Comparison of ENCODE assay signal across 8 cellular contexts in the genomic region with DNA sequence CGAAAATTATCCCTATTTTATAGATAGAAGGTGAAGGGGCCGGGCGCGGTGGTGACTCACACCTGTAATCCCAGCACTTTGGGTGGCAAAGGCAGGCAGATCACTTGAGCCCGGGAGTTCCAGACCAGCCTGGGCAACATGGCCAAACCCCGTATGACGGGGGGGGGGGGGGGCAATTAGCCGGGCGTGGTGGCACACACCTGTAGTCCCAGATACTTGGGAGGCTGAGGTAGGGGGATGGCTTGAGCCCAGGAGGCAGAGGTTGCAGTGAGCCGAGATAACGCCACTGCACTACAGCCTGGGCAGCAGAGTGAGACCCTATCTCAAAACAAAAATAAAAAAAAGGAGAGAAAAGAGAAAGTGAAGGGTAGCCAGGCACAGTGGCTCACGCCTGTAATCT. TPM values are rescaled to one million over a fixed set of nuclear protein-coding genes. Genes with fewer than 3 reads are reported as not detected.
DNase-seq lines count a peak whose midpoint lies in the region; ATAC-seq, FAIRE-seq and TF ChIP-seq lines count a peak whose summit lies in the region.

No MANE protein-coding gene starts in this region.

- no peaks in the 10 kb centered on the region for H3K27me3 ChIP-seq in thymus (ENCODE audit: control insufficient read depth, insufficient read depth)

- H3K9me3 ChIP-seq in kidney (ENCODE audit: control insufficient read depth in 1 of 2, low read length in 2 of 2) (no peaks in the 10 kb centered on the region), thymus (ENCODE audit: control insufficient read depth) (no peaks in the 10 kb centered on the region)

- 90% methylated on average over 12 of the region's 12 CpGs for WGBS in thymus

- no peaks in the 10 kb centered on the region for H3K27me3 Mint-ChIP-seq in activated naive CD4-positive, alpha-beta T cell treated with anti-CD3 and anti-CD28 coated beads, Interleukin-2, amount 50 U/mL, for 24 hours
- H3K27me3 Mint-ChIP-seq in activated naive CD8-positive, alpha-beta T cell treated with anti-CD3 and anti-CD28 coated beads for 36 hours = peaks cover 7% of the 10 kb centered on the region

- no peaks in the 10 kb centered on the region for H3K36me3 ChIP-seq in kidney (ENCODE audit: control insufficient read depth in 1 of 2, insufficient read depth in 2 of 2, low read length in 2 of 2)
- H3K36me3 ChIP-seq in thymus (ENCODE audit: control insufficient read depth, insufficient read depth) = no peaks in the 10 kb centered on the region

- H3K4me3 ChIP-seq in kidney (ENCODE audit: low read length in 2 of 2) (peak overlapping the region; percentile 83 to 95), thymus (ENCODE audit: low read length) (peak overlapping the region; percentile 76)

- no peak overlapping the region for H3K27ac Mint-ChIP-seq in activated naive CD4-positive, alpha-beta T cell treated with anti-CD3 and anti-CD28 coated beads, Interleukin-2, amount 50 U/mL, for 24 hours
- H3K27ac Mint-ChIP-seq in activated naive CD8-positive, alpha-beta T cell treated with anti-CD3 and anti-CD28 coated beads for 36 hours = peak overlapping the region; percentile 95

- TF ChIP-seq CTCF in kidney (IDR thresholded peaks at IDR 0.05; ENCODE audit: borderline replicate concordance, extremely low read depth, insufficient read depth) = no peak

- no peak for ATAC-seq in GM18511 (IDR thresholded peaks at IDR 0.05; ENCODE audit: unreplicated experiment)
- no peak for ATAC-seq in GM21723 (IDR thresholded peaks at IDR 0.05; ENCODE audit: unreplicated experiment)

- no peak for FAIRE-seq in kidney (lab: Jason Lieb, UNC)

- peaks cover 6% of the 10 kb centered on the region for H3K36me3 Mint-ChIP-seq in activated naive CD4-positive, alpha-beta T cell treated with anti-CD3 and anti-CD28 coated beads, Interleukin-2, amount 50 U/mL, for 24 hours
- peaks cover 21% of the 10 kb centered on the region for H3K36me3 Mint-ChIP-seq in activated naive CD8-positive, alpha-beta T cell treated with anti-CD3 and anti-CD28 coated beads for 36 hours

- H3K4me1 ChIP-seq in kidney (ENCODE audit: control insufficient read depth in 1 of 2, insufficient read depth in 1 of 2, low read depth in 1 of 2, low read length in 2 of 2) (peaks cover 3 to 4% of the 10 kb centered on the region in 2 donors), thymus (ENCODE audit: control insufficient read depth, insufficient read depth, low read length) (peaks cover 8% of the 10 kb centered on the region)

- peak overlapping the region; percentile 97 for H3K4me3 Mint-ChIP-seq in activated naive CD4-positive, alpha-beta T cell treated with anti-CD3 and anti-CD28 coated beads, Interleukin-2, amount 50 U/mL, for 24 hours
- H3K4me3 Mint-ChIP-seq in activated naive CD8-positive, alpha-beta T cell treated with anti-CD3 and anti-CD28 coated beads for 36 hours = peak overlapping the region; percentile 98

- H3K27ac ChIP-seq in kidney (ENCODE audit: low read depth in 2 of 2, low read length in 2 of 2) (no peak overlapping the region), thymus (ENCODE audit: low read depth) (no peak overlapping the region)

- H3K4me1 Mint-ChIP-seq in activated naive CD4-positive, alpha-beta T cell treated with anti-CD3 and anti-CD28 coated beads, Interleukin-2, amount 50 U/mL, for 24 hours = peaks cover 55% of the 10 kb centered on the region
- H3K4me1 Mint-ChIP-seq in activated naive CD8-positive, alpha-beta T cell treated with anti-CD3 and anti-CD28 coated beads for 36 hours = peaks cover 27% of the 10 kb centered on the region

- no peak overlapping the region for H3K9ac ChIP-seq in kidney (ENCODE audit: low read length in 2 of 2)

- DNase-seq in activated naive CD4-positive, alpha-beta T cell treated with Interleukin-2 at 50 U/mL for 16 hours = no peak
- no peak for DNase-seq in activated naive CD8-positive, alpha-beta T cell treated with anti-CD3 and anti-CD28 coated beads for 36 hours
- no peak for DNase-seq in kidney
- no peak for DNase-seq in NCI-H345 (lab: John Stamatoyannopoulos, UW)

- no peaks in the 10 kb centered on the region for H3K9me3 Mint-ChIP-seq in activated naive CD4-positive, alpha-beta T cell treated with anti-CD3 and anti-CD28 coated beads, Interleukin-2, amount 50 U/mL, for 24 hours
- no peaks in the 10 kb centered on the region for H3K9me3 Mint-ChIP-seq in activated naive CD8-positive, alpha-beta T cell treated with anti-CD3 and anti-CD28 coated beads for 36 hours

- intact Hi-C loops in kidney (cut with DNase I) = no loop called here

RNA-seq across cellular contexts. Expression of a gene that starts 1.4 kb away (rescaled TPM):
- total RNA-seq in activated naive CD8-positive, alpha-beta T cell treated with anti-CD3 and anti-CD28 coated beads for 36 hours = 10 to 100 TPM; 50.6 to 51.0 TPM
- 44.0 TPM for total RNA-seq in kidney
- 40.7 TPM for polyA plus RNA-seq in kidney (ENCODE audit: insufficient read depth, low read depth, low replicate concordance)
- 23.2 TPM for polyA plus RNA-seq in thymus

RNA-seq across cellular contexts. Expression of a gene that starts 1.5 kb away (rescaled TPM):
- 1 to 10 TPM; 1.3 to 1.4 TPM for total RNA-seq in activated naive CD8-positive, alpha-beta T cell treated with anti-CD3 and anti-CD28 coated beads for 36 hours
- 7.7 TPM for total RNA-seq in kidney
- polyA plus RNA-seq in kidney (ENCODE audit: insufficient read depth, low read depth, low replicate concordance) (3.2 TPM), thymus (0.91 TPM)
